In the genomic region with DNA sequence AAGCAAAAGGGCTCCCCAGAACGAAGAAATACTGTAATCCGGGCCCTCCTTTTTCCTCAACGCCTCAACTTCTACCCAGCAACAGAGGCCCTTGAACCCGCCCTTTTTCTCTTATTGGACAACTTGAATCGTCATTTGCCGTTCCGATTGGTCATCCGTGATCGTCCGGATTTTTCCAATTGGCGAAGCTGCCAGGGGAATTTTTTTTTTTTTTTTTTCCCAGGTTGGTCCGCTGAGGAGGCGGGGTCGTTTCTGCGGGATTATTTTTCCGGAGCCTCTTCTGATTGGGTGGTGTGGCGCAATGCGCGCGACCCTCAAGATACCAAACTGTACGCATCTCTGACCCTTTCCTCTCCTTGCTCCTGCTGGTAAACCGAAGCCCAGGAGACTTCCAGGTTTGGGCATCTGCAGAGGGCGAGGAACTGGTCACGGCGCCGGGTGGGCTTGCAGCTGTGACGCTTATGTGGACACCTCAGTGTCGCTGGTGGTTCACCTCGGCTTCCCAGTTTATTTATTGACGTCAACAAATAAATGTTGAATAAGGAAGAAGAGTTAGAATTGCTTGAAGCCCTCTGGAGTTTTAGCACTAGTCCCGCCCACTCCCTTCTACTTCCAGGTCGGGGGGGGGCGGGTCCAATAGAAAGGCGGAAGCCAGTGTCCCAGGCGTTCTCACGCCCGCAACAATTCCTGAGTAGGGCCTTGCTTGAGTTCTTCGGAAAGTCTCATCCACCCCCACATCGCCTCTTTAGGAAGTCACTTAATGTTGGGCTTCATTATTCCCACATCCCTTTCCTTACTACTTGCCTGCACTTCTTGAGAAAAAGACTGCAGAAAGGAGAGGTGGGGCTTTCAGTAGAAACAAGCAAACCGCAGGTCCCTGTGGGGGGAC, we compare ENCODE assay signal across 8 cellular contexts. TPM values are rescaled to one million over a fixed set of nuclear protein-coding genes. Genes with fewer than 3 reads are reported as not detected.
DNase-seq lines count a peak whose midpoint lies in the region; ATAC-seq and TF ChIP-seq lines count a peak whose summit lies in the region.

A gene with protein sequence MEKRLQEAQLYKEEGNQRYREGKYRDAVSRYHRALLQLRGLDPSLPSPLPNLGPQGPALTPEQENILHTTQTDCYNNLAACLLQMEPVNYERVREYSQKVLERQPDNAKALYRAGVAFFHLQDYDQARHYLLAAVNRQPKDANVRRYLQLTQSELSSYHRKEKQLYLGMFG (plus strand): TSS at position 654 of the 889 bp plus-strand sequence. CDS start 363 bp downstream, outside the sequence.

- H3K27ac ChIP-seq in BLaER1 treated with 17β-estradiol and CSF1 and Interleukin-3, amounts not matched to agents 10 nM and 100 nM, result peak within 1 kb of the TSS; percentile 79 to 98 (median 93)
- peak within 1 kb of the TSS; percentile 94 to 98 for H3K27ac ChIP-seq in left lung

- intact Hi-C loops in left lung (cut with DNase I), result no loop called here

- H3K36me3 ChIP-seq in BLaER1 treated with 17β-estradiol and CSF1 and Interleukin-3, amounts not matched to agents 10 nM and 100 nM, result peaks cover 16 to 49% (median 34%) of the 10 kb centered on the region in 11 experiments
- peaks cover 2 to 26% of the 10 kb centered on the region in 2 donors for H3K36me3 ChIP-seq in left lung

- peak; percentile 46 for ATAC-seq in GM19372 (IDR thresholded peaks at IDR 0.05; ENCODE audit: low read depth, unreplicated experiment)
- peak; percentile 27 for ATAC-seq in HG03558 (IDR thresholded peaks at IDR 0.05; ENCODE audit: extremely low read depth, unreplicated experiment)
- ATAC-seq in left lung, result peak; percentile 80

- TF ChIP-seq CTCF in left lung (IDR thresholded peaks at IDR 0.05), result no peak

- H3K4me3 ChIP-seq in BLaER1 treated with 17β-estradiol and CSF1 and Interleukin-3, amounts not matched to agents 10 nM and 100 nM, result peak within 1 kb of the TSS; percentile 89 to 100 (median 97)
- H3K4me3 ChIP-seq in left lung, result peak within 1 kb of the TSS; percentile 95 to 96

- peak within 1 kb of the TSS; percentile 91 to 99 (median 98) for H3K9ac ChIP-seq in BLaER1 treated with 17β-estradiol and CSF1 and Interleukin-3, amounts not matched to agents 10 nM and 100 nM

- H4K20me1 ChIP-seq in BLaER1 treated with 17β-estradiol and CSF1 and Interleukin-3, amounts not matched to agents 10 nM and 100 nM, result peaks cover 36 to 60% (median 43%) of the 10 kb centered on the region in 11 experiments

- peak; percentile 97 for DNase-seq in NCI-H748 treated with DMSO at 0.1 percent for 48 hours (lab: John Stamatoyannopoulos, UW)
- DNase-seq in activated CD4-positive, alpha-beta T cell treated with anti-CD3 and anti-CD28 coated beads, Interleukin-2, amount 50 U/mL, for 24 hours (ENCODE audit: low read depth in 1 of 2, low spot score in 1 of 2), result peak; percentile 54 to 87
- peak; percentile 98 for DNase-seq in dermis blood vessel endothelial cell
- peak; percentile 88 to 91 for DNase-seq in left lung
- DNase-seq in stimulated activated CD4-positive, alpha-beta T cell treated with anti-CD3 and anti-CD28 coated beads, Interleukin-2, amount 100 ng/mL, for 48 hours, result peak; percentile 67 to 72

- peak within 1 kb of the TSS; percentile 88 to 97 (median 93) for H3K4me2 ChIP-seq in BLaER1 treated with 17β-estradiol and CSF1 and Interleukin-3, amounts not matched to agents 10 nM and 100 nM

- peaks cover 42 to 56% (median 50%) of the 10 kb centered on the region in 10 experiments for H3K4me1 ChIP-seq in BLaER1 treated with 17β-estradiol and CSF1 and Interleukin-3, amounts not matched to agents 10 nM and 100 nM
- peaks cover 28 to 64% of the 10 kb centered on the region in 2 donors for H3K4me1 ChIP-seq in left lung

- H3K9me3 ChIP-seq in BLaER1 treated with 17β-estradiol and CSF1 and Interleukin-3, amounts not matched to agents 10 nM and 100 nM (replicated peaks in 1 of 11), result no peaks in the 10 kb centered on the region
- H3K9me3 ChIP-seq in left lung, result no peaks in the 10 kb centered on the region

- no peaks in the 10 kb centered on the region for H3K27me3 ChIP-seq in BLaER1 treated with 17β-estradiol and CSF1 and Interleukin-3, amounts not matched to agents 10 nM and 100 nM
- no peaks in the 10 kb centered on the region for H3K27me3 ChIP-seq in left lung

RNA-seq across cellular contexts. Expression of the gene that starts here (rescaled TPM):
- total RNA-seq in dermis blood vessel endothelial cell (28.9 and 30.0 TPM in 2 replicates), left lung (10 to 100 TPM; 32.2 to 33.0 TPM)

Comparison
In these comparisons a context has a peak if more than half of its experiments do, and no peak if none do; other contexts are left out.
1. Peak in every context shown above with its lines: DNase-seq, ATAC-seq, H3K4me3 ChIP-seq and H3K27ac ChIP-seq.
2. ATAC-seq: peak in every context shown above with its lines; median percentile 80 in left lung; 46 in GM19372; 27 in HG03558.